In the genomic region with DNA sequence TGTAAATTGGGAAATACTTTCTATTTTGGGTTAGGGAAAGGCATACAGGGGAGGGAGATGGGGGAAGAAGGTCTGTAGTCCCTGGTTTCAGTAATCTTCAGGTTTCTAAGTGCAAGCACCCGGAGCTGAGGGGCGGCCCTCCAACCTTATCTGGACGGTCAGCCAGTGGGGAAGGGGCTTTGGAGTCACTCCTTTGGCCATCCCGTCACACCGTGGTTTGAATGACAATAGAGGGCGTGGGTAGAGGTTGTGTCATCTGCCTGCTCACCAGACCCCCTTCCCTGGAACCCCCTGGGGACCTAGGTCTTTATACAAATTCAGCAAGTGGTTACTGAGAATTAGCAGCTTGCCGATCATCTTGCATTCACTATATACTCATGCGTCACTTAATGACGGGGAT, we compare ENCODE assay signal across 13 cellular contexts. TPM values are rescaled to one million over a fixed set of nuclear protein-coding genes. Genes with fewer than 3 reads are reported as not detected.
DNase-seq lines count a peak whose midpoint lies in the region; TF ChIP-seq lines count a peak whose summit lies in the region.
"Had no signal": no experiment of that assay in that cellular context is flagged by ENCODE, and none has a peak within 500 bp of the region (broad histone marks: within the 10 kb centered on the region; RNA-seq: fewer than 3 reads in every experiment).

No MANE protein-coding gene starts in this region.

- CTCF ChIA-PET in activated CD4-positive, alpha-beta T cell treated with anti-CD3 and anti-CD28 coated beads, Interleukin-2, amount 10 ng/mL, durations not matched to agents 7 days and 5 days (lab: Charles Lee), result interaction anchor here (1.0 kb wide), 1 partner anchor 19 kb away, joined by 3 read pairs; no protein-coding TSS in a partner anchor

- peaks cover 4% of the 10 kb centered on the region for H3K36me3 Mint-ChIP-seq in activated CD4-positive, alpha-beta T cell treated with anti-CD3 and anti-CD28 coated beads, Interleukin-2, amount 10 ng/mL, durations not matched to agents 24 days and 14 days (ENCODE audit: low read depth)
- no peaks in the 10 kb centered on the region for H3K36me3 Mint-ChIP-seq in activated CD4-positive, alpha-beta T cell treated with anti-CD3 and anti-CD28 coated beads, Interleukin-2, amount 10 ng/mL, durations not matched to agents 7 days and 5 days (ENCODE audit: low read depth)

- no peak for TF ChIP-seq POLR2A in sigmoid colon (IDR thresholded peaks at IDR 0.05)

- TF ChIP-seq CTCF in dorsolateral prefrontal cortex (IDR thresholded peaks at IDR 0.05 in 54 of 56, conservative IDR thresholded peaks at IDR 0.05 in 2 of 56; ENCODE audit: low read depth in 1 of 56, partially characterized antibody in 56 of 56) (no peak), sigmoid colon (IDR thresholded peaks at IDR 0.05) (no peak)

- no peak overlapping the region for H3K27ac Mint-ChIP-seq in activated CD4-positive, alpha-beta T cell treated with anti-CD3 and anti-CD28 coated beads, Interleukin-2, amount 10 ng/mL, durations not matched to agents 24 days and 14 days
- no peak overlapping the region for H3K27ac Mint-ChIP-seq in activated CD4-positive, alpha-beta T cell treated with anti-CD3 and anti-CD28 coated beads, Interleukin-2, amount 10 ng/mL, durations not matched to agents 7 days and 5 days
- H3K27ac Mint-ChIP-seq: activated naive CD4-positive, alpha-beta T cell treated with anti-CD3 and anti-CD28 coated beads, Interleukin-2, amount 50 U/mL, for 24 hours had no signal

- H3K9me3 ChIP-seq in NT2/D1 (ENCODE audit: insufficient read depth, low read length) (no peaks in the 10 kb centered on the region), sigmoid colon (no peaks in the 10 kb centered on the region)

- POLR2A ChIA-PET in activated CD4-positive, alpha-beta T cell treated with anti-CD3 and anti-CD28 coated beads, Interleukin-2, amount 10 ng/mL, durations not matched to agents 7 days and 5 days (lab: Charles Lee), result no interaction called here

- peak; percentile 80 for DNase-seq in ELF-1 (ENCODE audit: low read depth, low spot score)
- DNase-seq in NT2/D1 (ENCODE audit: low read depth, low spot score), result peak; percentile 25
- no peak for DNase-seq in dorsolateral prefrontal cortex
- DNase-seq in sigmoid colon, result peak; percentile 35
- DNase-seq in NCI-H2196 (lab: John Stamatoyannopoulos, UW; ENCODE audit: unreplicated experiment), result no peak
- DNase-seq in activated CD4-positive, alpha-beta T cell treated with anti-CD3 and anti-CD28 coated beads, Interleukin-2, amount 10 ng/mL, durations not matched to agents 24 days and 14 days, result no peak
- DNase-seq in activated CD4-positive, alpha-beta T cell treated with anti-CD3 and anti-CD28 coated beads, Interleukin-2, amount 10 ng/mL, durations not matched to agents 7 days and 5 days, result no peak
- no peak for DNase-seq in COLO668 (lab: John Stamatoyannopoulos, UW; ENCODE audit: unreplicated experiment)
- DNase-seq: activated T-cell treated with anti-CD3 and anti-CD28 coated beads, Interleukin-2, amount 50 U/mL, for 4 hours; COR-L47; NCI-H2029 had no signal

- peaks cover 14% of the 10 kb centered on the region for H3K4me1 ChIP-seq in NT2/D1 (ENCODE audit: insufficient read depth, insufficient read length)
- peaks cover 0 to 77% (median 65%) of the 10 kb centered on the region in 4 donors for H3K4me1 ChIP-seq in sigmoid colon

- no peak overlapping the region for H3K4me3 Mint-ChIP-seq in activated CD4-positive, alpha-beta T cell treated with anti-CD3 and anti-CD28 coated beads, Interleukin-2, amount 10 ng/mL, durations not matched to agents 24 days and 14 days
- no peak overlapping the region for H3K4me3 Mint-ChIP-seq in activated CD4-positive, alpha-beta T cell treated with anti-CD3 and anti-CD28 coated beads, Interleukin-2, amount 10 ng/mL, durations not matched to agents 7 days and 5 days
- H3K4me3 Mint-ChIP-seq: activated naive CD4-positive, alpha-beta T cell treated with anti-CD3 and anti-CD28 coated beads, Interleukin-2, amount 50 U/mL, for 24 hours; activated T-cell treated with anti-CD3 and anti-CD28 coated beads, Interleukin-2, amount 50 U/mL, for 4 hours had no signal

- TF ChIP-seq EP300 in sigmoid colon (IDR thresholded peaks at IDR 0.05), result no peak

- peak overlapping the region in 58 of 59 donors; percentile 11 to 96 (median 88) for H3K27ac ChIP-seq in dorsolateral prefrontal cortex
- peak overlapping the region in 2 of 4 donors; percentile 5 to 37 for H3K27ac ChIP-seq in sigmoid colon
- H3K27ac ChIP-seq: brain microvascular endothelial cell had no signal

- WGBS in sigmoid colon, 2 donors, result 95% methylated on average over 9 of the region's 9 CpGs

- H3K4me1 Mint-ChIP-seq in activated CD4-positive, alpha-beta T cell treated with anti-CD3 and anti-CD28 coated beads, Interleukin-2, amount 10 ng/mL, durations not matched to agents 24 days and 14 days, result peaks cover 29% of the 10 kb centered on the region
- H3K4me1 Mint-ChIP-seq in activated CD4-positive, alpha-beta T cell treated with anti-CD3 and anti-CD28 coated beads, Interleukin-2, amount 10 ng/mL, durations not matched to agents 7 days and 5 days, result peaks cover 22% of the 10 kb centered on the region

- H3K27me3 Mint-ChIP-seq in activated CD4-positive, alpha-beta T cell treated with anti-CD3 and anti-CD28 coated beads, Interleukin-2, amount 10 ng/mL, durations not matched to agents 24 days and 14 days, result no peaks in the 10 kb centered on the region
- no peaks in the 10 kb centered on the region for H3K27me3 Mint-ChIP-seq in activated CD4-positive, alpha-beta T cell treated with anti-CD3 and anti-CD28 coated beads, Interleukin-2, amount 10 ng/mL, durations not matched to agents 7 days and 5 days
- H3K27me3 Mint-ChIP-seq: activated naive CD4-positive, alpha-beta T cell treated with anti-CD3 and anti-CD28 coated beads, Interleukin-2, amount 50 U/mL, for 24 hours had no signal

- no peak overlapping the region for H3K4me3 ChIP-seq in NT2/D1 (ENCODE audit: insufficient read length, low read depth)
- H3K4me3 ChIP-seq in dorsolateral prefrontal cortex, result peak overlapping the region in 30 of 59 donors; percentile 1 to 52 (median 34)
- H3K4me3 ChIP-seq in sigmoid colon, result no peak overlapping the region

- intact Hi-C loops in dorsolateral prefrontal cortex (cut with DNase I) (no loop called here), sigmoid colon (cut with DNase I) (no loop called here)
- intact Hi-C loops in activated CD4-positive, alpha-beta T cell treated with anti-CD3 and anti-CD28 coated beads, Interleukin-2, amount 10 ng/mL, durations not matched to agents 24 days and 14 days (cut with micrococcal nuclease), result no loop called here

- H3K36me3 ChIP-seq in NT2/D1 (ENCODE audit: insufficient read depth, insufficient read length, low read length), result peaks cover 35% of the 10 kb centered on the region
- peaks cover 0 to 8% (median 0%) of the 10 kb centered on the region in 4 donors for H3K36me3 ChIP-seq in sigmoid colon
- H3K36me3 ChIP-seq: brain microvascular endothelial cell had no signal

- no peaks in the 10 kb centered on the region for H3K27me3 ChIP-seq in NT2/D1 (ENCODE audit: insufficient read depth, insufficient read length)
- H3K27me3 ChIP-seq in dorsolateral prefrontal cortex, result no peaks in the 10 kb centered on the region
- H3K27me3 ChIP-seq in sigmoid colon, result no peaks in the 10 kb centered on the region
- H3K27me3 ChIP-seq: brain microvascular endothelial cell had no signal

- H3K9me3 Mint-ChIP-seq in activated CD4-positive, alpha-beta T cell treated with anti-CD3 and anti-CD28 coated beads, Interleukin-2, amount 10 ng/mL, durations not matched to agents 24 days and 14 days, result no peaks in the 10 kb centered on the region
- H3K9me3 Mint-ChIP-seq in activated CD4-positive, alpha-beta T cell treated with anti-CD3 and anti-CD28 coated beads, Interleukin-2, amount 10 ng/mL, durations not matched to agents 7 days and 5 days, result no peaks in the 10 kb centered on the region
- H3K9me3 Mint-ChIP-seq: activated naive CD4-positive, alpha-beta T cell treated with anti-CD3 and anti-CD28 coated beads, Interleukin-2, amount 50 U/mL, for 24 hours; activated T-cell treated with anti-CD3 and anti-CD28 coated beads, Interleukin-2, amount 50 U/mL, for 4 hours had no signal

- H3K9ac ChIP-seq in NT2/D1 (ENCODE audit: insufficient read length, low read depth), result no peak overlapping the region

RNA-seq across cellular contexts. Expression of a gene that starts 29.0 kb away (rescaled TPM):
- total RNA-seq in dorsolateral prefrontal cortex, result 10 to 100 TPM; 14.9 to 41.4 (median 27.2) TPM
- 10 to 100 TPM; 12.5 to 16.8 (median 13.7) TPM for total RNA-seq in sigmoid colon
- 10 to 100 TPM in 1 of 3 donors, 1 to 10 TPM in 2; 4.8 to 14.4 (median 9.9) TPM for polyA plus RNA-seq in sigmoid colon
- total RNA-seq in activated CD4-positive, alpha-beta T cell treated with anti-CD3 and anti-CD28 coated beads, Interleukin-2, amount 10 ng/mL, durations not matched to agents 24 days and 14 days, result 21.4 and 23.0 TPM in 2 replicates
- total RNA-seq in activated CD4-positive, alpha-beta T cell treated with anti-CD3 and anti-CD28 coated beads, Interleukin-2, amount 10 ng/mL, durations not matched to agents 7 days and 5 days, result 10 to 100 TPM; 15.8 to 16.1 TPM

Comparison
In these comparisons a context has a peak if more than half of its experiments do, and no peak if none do; other contexts are left out.
1. DNase-seq: peak in ELF-1 (single experiment), NT2/D1 (single experiment) and sigmoid colon (single experiment); none in dorsolateral prefrontal cortex (0 of 10), NCI-H2196 (single experiment), activated CD4-positive, alpha-beta T cell treated with anti-CD3 and anti-CD28 coated beads, Interleukin-2, amount 10 ng/mL, durations not matched to agents 24 days and 14 days (single experiment), activated CD4-positive, alpha-beta T cell treated with anti-CD3 and anti-CD28 coated beads, Interleukin-2, amount 10 ng/mL, durations not matched to agents 7 days and 5 days (single experiment) and COLO668 (single experiment).
2. H3K4me3 ChIP-seq: peak in dorsolateral prefrontal cortex (30 of 59); none in NT2/D1 (single experiment) and sigmoid colon (0 of 4).